19 cellular contexts compared by ENCODE assay signal in genomic region chr6:136429264-136429663, GRCh38.
DNase-seq lines count a peak whose midpoint lies in the region; ATAC-seq and TF ChIP-seq lines count a peak whose summit lies in the region.
"Had no signal": no experiment of that assay in that cellular context is flagged by ENCODE, and none has a peak within 500 bp of the region (broad histone marks: within the 10 kb centered on the region; RNA-seq: fewer than 3 reads in every experiment).

No MANE protein-coding gene starts in this region.

- H3K4me3 ChIP-seq in SK-N-MC (peak overlapping the region; percentile 24; the same call in 1 of the 2 replicates), hepatocyte (no peak overlapping the region), psoas muscle (no peak overlapping the region), upper lobe of right lung (no peak overlapping the region)
- H3K4me3 ChIP-seq: MG63, SJSA1 had no signal

- no peaks in the 10 kb centered on the region for H4K20me1 ChIP-seq in hepatocyte (ENCODE audit: insufficient read depth, poor library complexity, severe bottlenecking)

- H3K27ac ChIP-seq in 22Rv1 (peak overlapping the region; percentile 79), SK-N-MC (no peak overlapping the region), hepatocyte (no peak overlapping the region), psoas muscle (no peak overlapping the region), upper lobe of right lung (no peak overlapping the region)
- H3K27ac ChIP-seq: SJSA1 had no signal

- H3K36me3 ChIP-seq in SK-N-MC (ENCODE audit: insufficient read depth, low read length) (no peaks in the 10 kb centered on the region), hepatocyte (replicated peaks; ENCODE audit: insufficient read depth, low read depth) (no peaks in the 10 kb centered on the region), psoas muscle (ENCODE audit: insufficient read depth in 1 of 2, low read depth in 1 of 2) (no peaks in the 10 kb centered on the region), upper lobe of right lung (no peaks in the 10 kb centered on the region)
- H3K36me3 ChIP-seq: MG63, SJSA1 had no signal

- WGBS in hepatocyte (ENCODE audit: low lambda C conversion rate, missing lambda C conversion rate): 28% methylated on average over 2 of the region's 2 CpGs
- 21 to 42% (median 22%) methylated on average over 2 of the region's 2 CpGs for whole genome bisulfite sequencing in psoas muscle, 3 donors

- no peaks in the 10 kb centered on the region for H3K4me1 ChIP-seq in hepatocyte (ENCODE audit: insufficient read depth)
- no peaks in the 10 kb centered on the region for H3K4me1 ChIP-seq in psoas muscle
- H3K4me1 ChIP-seq in upper lobe of right lung: no peaks in the 10 kb centered on the region
- H3K4me1 ChIP-seq: SJSA1 had no signal

- H3K9me2 ChIP-seq in hepatocyte (replicated peaks; ENCODE audit: insufficient read depth): no peaks in the 10 kb centered on the region

- H3K9me3 ChIP-seq in SK-N-MC (ENCODE audit: low read depth, low read length) (no peaks in the 10 kb centered on the region), hepatocyte (ENCODE audit: low read depth) (no peaks in the 10 kb centered on the region), psoas muscle (no peaks in the 10 kb centered on the region), upper lobe of right lung (no peaks in the 10 kb centered on the region)
- H3K9me3 ChIP-seq: MG63, SJSA1 had no signal

- no peak for ATAC-seq in HG03442 (IDR thresholded peaks at IDR 0.05; ENCODE audit: unreplicated experiment)
- no peak for ATAC-seq in GM19463 (IDR thresholded peaks at IDR 0.05; ENCODE audit: unreplicated experiment)
- ATAC-seq in psoas muscle: no peak
- no peak for ATAC-seq in upper lobe of right lung
- ATAC-seq: activated CD8-positive, alpha-beta T cell treated with anti-CD3 and anti-CD28 coated beads for 36 hours; activated naive CD4-positive, alpha-beta T cell treated with anti-CD3 and anti-CD28 coated beads, Interleukin-2, amount 50 U/mL, for 72 hours had no signal

- H3K4me2 ChIP-seq in hepatocyte: peak overlapping the region; percentile 48

- intact Hi-C loops in psoas muscle (cut with DNase I) (no loop called here), upper lobe of right lung (cut with DNase I) (no loop called here)

- H2AFZ ChIP-seq in hepatocyte: no peak overlapping the region

- peaks cover 34% of the 10 kb centered on the region for H3K79me2 ChIP-seq in hepatocyte

- H3K27me3 ChIP-seq in hepatocyte: no peaks in the 10 kb centered on the region
- H3K27me3 ChIP-seq in psoas muscle (ENCODE audit: insufficient read depth in 3 of 3, low read length in 2 of 3): no peaks in the 10 kb centered on the region
- no peaks in the 10 kb centered on the region for H3K27me3 ChIP-seq in upper lobe of right lung

- DNase-seq in NCI-H146 (lab: John Stamatoyannopoulos, UW) (peak; percentile 61), SK-N-MC (ENCODE audit: low read depth, low spot score) (no peak), hepatocyte (ENCODE audit: low spot score) (no peak), psoas muscle (no peak), upper lobe of right lung (no peak)
- DNase-seq: activated CD8-positive, alpha-beta T cell treated with anti-CD3 and anti-CD28 coated beads for 36 hours; anterior cingulate cortex; DMS79 treated with DMSO at 0.1 percent for 48 hours; KG1; MG63; naive B cell; NCI-H1417; NCI-H524 treated with DMSO at 0.1 percent for 48 hours; nucleus accumbens had no signal

- TF ChIP-seq CTCF in 22Rv1 (IDR thresholded peaks at IDR 0.05): peak; percentile 12; the same call in 1 of the 2 replicates
- TF ChIP-seq CTCF in hepatocyte (IDR thresholded peaks at IDR 0.05; ENCODE audit: poor library complexity): no peak
- no peak for TF ChIP-seq CTCF in psoas muscle (IDR thresholded peaks at IDR 0.05)
- no peak for TF ChIP-seq CTCF in upper lobe of right lung (IDR thresholded peaks at IDR 0.05)

- no peak overlapping the region for H3K9ac ChIP-seq in SK-N-MC (ENCODE audit: insufficient read length)
